Comparison of ENCODE assay signal across 1 cellular context in genomic region chr14:36091096-36091495, GRCh38.
TF ChIP-seq lines count a peak whose summit lies in the region.

No MANE protein-coding gene starts in this region.

TF ChIP-seq in HepG2, 621 proteins besides CTCF, POLR2A, EP300 and RAD21 (continued from another document and continues in another):
- TF ChIP-seq ZNF513 (CRISPR knock-in tag; conservative IDR thresholded peaks at IDR 0.05) (no peak), CREM (IDR thresholded peaks at IDR 0.05) (peak; percentile 53), CREM (CRISPR knock-in tag; IDR thresholded peaks at IDR 0.05) (no peak), PAXIP1 (CRISPR knock-in tag; conservative IDR thresholded peaks at IDR 0.05) (peak; percentile 83), FOXK2 (IDR thresholded peaks at IDR 0.05) (peak; percentile 50; the same call in 1 of the 2 replicates), FOXJ3 (CRISPR knock-in tag; IDR thresholded peaks at IDR 0.05; ENCODE audit: borderline replicate concordance) (peak; percentile 47; the same call in 1 of the 2 replicates), GPBP1L1 (CRISPR knock-in tag; IDR thresholded peaks at IDR 0.05) (no peak), SP140L (CRISPR knock-in tag; IDR thresholded peaks at IDR 0.05; ENCODE audit: borderline replicate concordance) (no peak), NKX3-1 (CRISPR knock-in tag; IDR thresholded peaks at IDR 0.05) (peak; percentile 46; the same call in 1 of the 2 replicates), ZNF770 (CRISPR knock-in tag; IDR thresholded peaks at IDR 0.05) (no peak), RAD51 (IDR thresholded peaks at IDR 0.05; ENCODE audit: borderline replicate concordance) (no peak; the same call in 1 of the 2 replicates), TAF15 (IDR thresholded peaks at IDR 0.05; ENCODE audit: low read depth, low read length, poor library complexity, severe bottlenecking) (no peak), ZFP1 (CRISPR knock-in tag; IDR thresholded peaks at IDR 0.05) (0 out of 2 replicates have a peak, but pooled peaks have one; percentile 46), CSRNP1 (CRISPR knock-in tag; IDR thresholded peaks at IDR 0.05) (no peak), ATF6 (CRISPR knock-in tag; conservative IDR thresholded peaks at IDR 0.05) (no peak), ZNF644 (CRISPR knock-in tag; IDR thresholded peaks at IDR 0.05; ENCODE audit: low read depth) (peak; percentile 100), HIC2 (CRISPR knock-in tag; IDR thresholded peaks at IDR 0.05; ENCODE audit: low read depth) (no peak), ZNF333 (CRISPR knock-in tag; IDR thresholded peaks at IDR 0.05; ENCODE audit: borderline replicate concordance) (no peak), ARNT (IDR thresholded peaks at IDR 0.05) (no peak), RFXAP (CRISPR knock-in tag; IDR thresholded peaks at IDR 0.05; ENCODE audit: borderline replicate concordance) (no peak), ZFP37 (CRISPR knock-in tag; IDR thresholded peaks at IDR 0.05; ENCODE audit: borderline replicate concordance) (peak; percentile 37; the same call in 1 of the 2 replicates), DNMT3B (CRISPR knock-in tag; conservative IDR thresholded peaks at IDR 0.05) (peak; percentile 97), MLX (CRISPR knock-in tag; IDR thresholded peaks at IDR 0.05) (peak; percentile 90), NAIF1 (CRISPR knock-in tag; IDR thresholded peaks at IDR 0.05; ENCODE audit: borderline replicate concordance) (no peak), ELK4 (CRISPR knock-in tag; IDR thresholded peaks at IDR 0.05; ENCODE audit: borderline replicate concordance) (no peak), HMGXB4 (CRISPR knock-in tag; IDR thresholded peaks at IDR 0.05; ENCODE audit: borderline replicate concordance in 1 of 2, low read depth in 1 of 2) (peak in 1 of 2 experiments; percentile 63; a peak in 1 of 4 replicates), ZNF329 (CRISPR knock-in tag; IDR thresholded peaks at IDR 0.05; ENCODE audit: low read depth) (no peak), IKZF5 (CRISPR knock-in tag; IDR thresholded peaks at IDR 0.05) (peak; percentile 91), MAFK (conservative IDR thresholded peaks at IDR 0.05 in 1 of 2, IDR thresholded peaks at IDR 0.05 in 1 of 2; ENCODE audit: low read length in 2 of 2) (peak; percentile 63 to 85), HDAC6 (IDR thresholded peaks at IDR 0.05; ENCODE audit: low read depth, low read length) (no peak), SALL1 (CRISPR knock-in tag; IDR thresholded peaks at IDR 0.05) (no peak; the same call in 1 of the 2 replicates)
